Comparison of ENCODE assay signal across 11 cellular contexts in genomic region chr17:48996696-48997102, GRCh38. TPM values are rescaled to one million over a fixed set of nuclear protein-coding genes. Genes with fewer than 3 reads are reported as not detected.
DNase-seq lines count a peak whose midpoint lies in the region; ATAC-seq and TF ChIP-seq lines count a peak whose summit lies in the region.
"Had no signal": no experiment of that assay in that cellular context is flagged by ENCODE, and none has a peak within 500 bp of the region (broad histone marks: within the 10 kb centered on the region; RNA-seq: fewer than 3 reads in every experiment).

No MANE protein-coding gene starts in this region.

- no peaks in the 10 kb centered on the region for H3K27me3 ChIP-seq in iPS DF 6.9 (ENCODE audit: control insufficient read depth, insufficient read depth, low read length)
- H3K27me3 ChIP-seq in testis = peaks cover 3% of the 10 kb centered on the region

- H3K36me3 ChIP-seq in iPS DF 6.9 (ENCODE audit: control insufficient read depth, insufficient read depth, low read length) (no peaks in the 10 kb centered on the region), testis (ENCODE audit: low read depth, missing control alignments) (no peaks in the 10 kb centered on the region)
- H3K36me3 ChIP-seq: heart left ventricle had no signal

- peaks cover 25% of the 10 kb centered on the region for H3K4me1 Mint-ChIP-seq in activated naive CD4-positive, alpha-beta T cell treated with anti-CD3 and anti-CD28 coated beads, Interleukin-2, amount 50 U/mL, for 24 hours
- peaks cover 43% of the 10 kb centered on the region for H3K4me1 Mint-ChIP-seq in WTC11
- H3K4me1 Mint-ChIP-seq in MCF 10A (ENCODE audit: insufficient read depth, unreplicated experiment) = no peaks in the 10 kb centered on the region

- H3K4me1 ChIP-seq in iPS DF 6.9 (ENCODE audit: control insufficient read depth, insufficient read depth, low read length) (no peaks in the 10 kb centered on the region), testis (no peaks in the 10 kb centered on the region)

- H3K27me3 Mint-ChIP-seq in activated naive CD4-positive, alpha-beta T cell treated with anti-CD3 and anti-CD28 coated beads, Interleukin-2, amount 50 U/mL, for 24 hours = peaks cover 65% of the 10 kb centered on the region
- H3K27me3 Mint-ChIP-seq in WTC11 (ENCODE audit: low read depth) (no peaks in the 10 kb centered on the region), MCF 10A (ENCODE audit: insufficient read depth, unreplicated experiment) (peaks cover 93% of the 10 kb centered on the region)

- no peak for TF ChIP-seq POLR2A in testis (IDR thresholded peaks at IDR 0.05)

- ATAC-seq in WTC11 (no peak), HG03457 (IDR thresholded peaks at IDR 0.05; ENCODE audit: unreplicated experiment) (no peak), GM19035 (IDR thresholded peaks at IDR 0.05; ENCODE audit: unreplicated experiment) (no peak)

- H3K4me3 Mint-ChIP-seq in activated naive CD4-positive, alpha-beta T cell treated with anti-CD3 and anti-CD28 coated beads, Interleukin-2, amount 50 U/mL, for 24 hours = peak overlapping the region; percentile 66
- H3K4me3 Mint-ChIP-seq in WTC11 = peak overlapping the region; percentile 83
- no peak overlapping the region for H3K4me3 Mint-ChIP-seq in MCF 10A (ENCODE audit: unreplicated experiment)

- POLR2A ChIA-PET in WTC11 (lab: Charles Lee) = interaction anchor here (0.6 to 4.0 kb wide), 21 partner anchors 10 to 827 kb away, joined by 3 to 65 read pairs (median 5); partner anchors contain the start of genes ATP5MC1 and SNF8
- POLR2A ChIA-PET in MCF 10A (lab: Yijun Ruan, JAX) = no interaction called here

- CTCF ChIA-PET in WTC11 (lab: Charles Lee) (interaction anchor here (0.8 to 4.9 kb wide), 10 partner anchors 11 to 112 kb away, joined by 3 to 42 read pairs (median 6); partner anchors contain the start of gene SNF8), MCF 10A (lab: Yijun Ruan, JAX) (no interaction called here)

- H3K36me3 Mint-ChIP-seq in activated naive CD4-positive, alpha-beta T cell treated with anti-CD3 and anti-CD28 coated beads, Interleukin-2, amount 50 U/mL, for 24 hours = peaks cover 8% of the 10 kb centered on the region
- H3K36me3 Mint-ChIP-seq in WTC11 = peaks cover 22% of the 10 kb centered on the region
- H3K36me3 Mint-ChIP-seq in MCF 10A (ENCODE audit: insufficient read depth, unreplicated experiment) = no peaks in the 10 kb centered on the region

- H3K9me3 ChIP-seq in iPS DF 6.9 (ENCODE audit: control insufficient read depth, insufficient read depth, low read length) (no peaks in the 10 kb centered on the region), testis (no peaks in the 10 kb centered on the region)

- no TSS peak for BruUV-seq in MCF 10A (replicated peaks; lab: Mats Ljungman, UMichigan)

- H3K27ac Mint-ChIP-seq in activated naive CD4-positive, alpha-beta T cell treated with anti-CD3 and anti-CD28 coated beads, Interleukin-2, amount 50 U/mL, for 24 hours = no peak overlapping the region
- H3K27ac Mint-ChIP-seq in WTC11 = peak overlapping the region; percentile 98
- no peak overlapping the region for H3K27ac Mint-ChIP-seq in MCF 10A (ENCODE audit: low read depth, unreplicated experiment)

- WGBS in iPS DF 6.9 (ENCODE audit: insufficient coverage, insufficient read length) = no CpG with 5 or more reads among the region's 25 CpGs
- WGBS in testis, 2 donors = 7 to 8% methylated on average over 25 of the region's 25 CpGs

- no peak for DNase-seq in activated naive CD4-positive, alpha-beta T cell treated with anti-CD3 and anti-CD28 coated beads, Interleukin-2, amount 50 U/mL, for 16 hours
- DNase-seq in WTC11 (ENCODE audit: low spot score) (no peak), iPS DF 6.9 (ENCODE audit: low read depth, low spot score) (no peak), testis (no peak), MCF 10A (ENCODE audit: unreplicated experiment) (no peak)
- DNase-seq: heart left ventricle had no signal

- peak overlapping the region; percentile 91; the same call in 1 of the 2 replicates for H3K4me3 ChIP-seq in iPS DF 6.9 (ENCODE audit: low read length)
- H3K4me3 ChIP-seq in testis = peak overlapping the region; percentile 43 to 48

- peak overlapping the region; percentile 44 for H3K27ac ChIP-seq in iPS DF 6.9 (ENCODE audit: low read length)
- no peak overlapping the region for H3K27ac ChIP-seq in testis
- H3K27ac ChIP-seq: heart left ventricle, skin epidermis had no signal

- intact Hi-C loops in testis (cut with DNase I; ENCODE audit: low total_unique reads) (no loop called here), MCF 10A (cut with micrococcal nuclease) (no loop called here)

- H3K9me3 Mint-ChIP-seq in activated naive CD4-positive, alpha-beta T cell treated with anti-CD3 and anti-CD28 coated beads, Interleukin-2, amount 50 U/mL, for 24 hours = peaks cover 12% of the 10 kb centered on the region
- H3K9me3 Mint-ChIP-seq in WTC11 = no peaks in the 10 kb centered on the region
- no peaks in the 10 kb centered on the region for H3K9me3 Mint-ChIP-seq in MCF 10A (ENCODE audit: unreplicated experiment)

- TF ChIP-seq CTCF in WTC11 (IDR thresholded peaks at IDR 0.05) = no peak
- no peak for TF ChIP-seq CTCF in testis (IDR thresholded peaks at IDR 0.05)
- TF ChIP-seq CTCF in MCF 10A (IDR thresholded peaks at IDR 0.05; ENCODE audit: unreplicated experiment) = no peak

TF ChIP-seq in WTC11, 78 proteins besides CTCF, POLR2A, EP300 and RAD21 (continues in another document):
- TF ChIP-seq NFYB (CRISPR knock-in tag; conservative IDR thresholded peaks at IDR 0.05; ENCODE audit: low read depth) = no peak
- TF ChIP-seq TEAD1 (CRISPR knock-in tag; IDR thresholded peaks at IDR 0.05) = no peak
- TF ChIP-seq SP1 (CRISPR knock-in tag; conservative IDR thresholded peaks at IDR 0.05) = no peak
- TF ChIP-seq, protein P1, sequence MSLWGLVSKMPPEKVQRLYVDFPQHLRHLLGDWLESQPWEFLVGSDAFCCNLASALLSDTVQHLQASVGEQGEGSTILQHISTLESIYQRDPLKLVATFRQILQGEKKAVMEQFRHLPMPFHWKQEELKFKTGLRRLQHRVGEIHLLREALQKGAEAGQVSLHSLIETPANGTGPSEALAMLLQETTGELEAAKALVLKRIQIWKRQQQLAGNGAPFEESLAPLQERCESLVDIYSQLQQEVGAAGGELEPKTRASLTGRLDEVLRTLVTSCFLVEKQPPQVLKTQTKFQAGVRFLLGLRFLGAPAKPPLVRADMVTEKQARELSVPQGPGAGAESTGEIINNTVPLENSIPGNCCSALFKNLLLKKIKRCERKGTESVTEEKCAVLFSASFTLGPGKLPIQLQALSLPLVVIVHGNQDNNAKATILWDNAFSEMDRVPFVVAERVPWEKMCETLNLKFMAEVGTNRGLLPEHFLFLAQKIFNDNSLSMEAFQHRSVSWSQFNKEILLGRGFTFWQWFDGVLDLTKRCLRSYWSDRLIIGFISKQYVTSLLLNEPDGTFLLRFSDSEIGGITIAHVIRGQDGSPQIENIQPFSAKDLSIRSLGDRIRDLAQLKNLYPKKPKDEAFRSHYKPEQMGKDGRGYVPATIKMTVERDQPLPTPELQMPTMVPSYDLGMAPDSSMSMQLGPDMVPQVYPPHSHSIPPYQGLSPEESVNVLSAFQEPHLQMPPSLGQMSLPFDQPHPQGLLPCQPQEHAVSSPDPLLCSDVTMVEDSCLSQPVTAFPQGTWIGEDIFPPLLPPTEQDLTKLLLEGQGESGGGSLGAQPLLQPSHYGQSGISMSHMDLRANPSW (CRISPR knock-in tag; conservative IDR thresholded peaks at IDR 0.05; ENCODE audit: low read depth) = no peak
- TF ChIP-seq AR (CRISPR knock-in tag; IDR thresholded peaks at IDR 0.05) = no peak
- no peak for TF ChIP-seq ETV6 (CRISPR knock-in tag; IDR thresholded peaks at IDR 0.05)
- no peak for TF ChIP-seq NR1H2 (CRISPR knock-in tag; IDR thresholded peaks at IDR 0.05)
- TF ChIP-seq GRHL2 (CRISPR knock-in tag; IDR thresholded peaks at IDR 0.05; ENCODE audit: insufficient replicate concordance, severe bottlenecking) = no peak
- no peak for TF ChIP-seq ZNF263 (CRISPR knock-in tag; IDR thresholded peaks at IDR 0.05; ENCODE audit: low read depth)

RNA-seq across cellular contexts. Expression of gene IGF2BP1, which starts 0.5 kb away (rescaled TPM):
- total RNA-seq in WTC11 (2021) (392 to 434 TPM (median 423 TPM) in 3 replicates), testis (10 to 100 TPM; 19.3 to 19.9 TPM), MCF 10A (2022) (0.02 and 0.27 TPM in 2 replicates)
- polyA plus RNA-seq in testis (ENCODE audit: insufficient read depth, low read depth, low replicate concordance) = 10.4 TPM
- total RNA-seq: heart left ventricle had no signal

RNA-seq across cellular contexts. Expression of gene GIP, which starts 28.3 kb away (rescaled TPM):
- total RNA-seq in WTC11 (2021) (0.39 TPM in 1 of 3 replicates, not detected in the others), testis (1 to 10 TPM in 1 of 2 donors, not detected in 1; 1.3 TPM), MCF 10A (2022) (not detected in 2 replicates)
- polyA plus RNA-seq in testis (ENCODE audit: insufficient read depth, low read depth, low replicate concordance) = not detected
- total RNA-seq: heart left ventricle, SK-MEL-5 had no signal
- polyA plus RNA-seq: heart left ventricle had no signal

RNA-seq across cellular contexts. Expression of gene SNF8, which starts 52.1 kb away (rescaled TPM):
- 116 to 136 TPM (median 127 TPM) in 3 replicates for total RNA-seq in WTC11 (2021)
- 100 to 1,000 TPM in 1 of 2 donors, 10 to 100 TPM in 1; 71.9 to 100 TPM for total RNA-seq in testis
- 123 TPM for polyA plus RNA-seq in testis (ENCODE audit: insufficient read depth, low read depth, low replicate concordance)
- total RNA-seq in MCF 10A (2022) = 156 and 184 TPM in 2 replicates

Comparison
In these comparisons a context has a peak if more than half of its experiments do, and no peak if none do; other contexts are left out.
1. RNA of gene IGF2BP1, which starts 0.5 kb away (total RNA-seq): 392 to 434 TPM in WTC11 and 19.3 to 19.9 TPM in testis; 0.02 to 0.27 TPM in MCF 10A; every median in the first group is over 10 times any median in the second.